In genomic region chr11:122226810-122227379, GRCh38 we compare ENCODE assay signal across 1 cellular context.
TF ChIP-seq lines count a peak whose summit lies in the region.

No MANE protein-coding gene starts in this region.

TF ChIP-seq in IMR-90, 13 proteins besides CTCF, POLR2A, EP300 and RAD21:
- no peak for TF ChIP-seq MXI1 (IDR thresholded peaks at IDR 0.05; ENCODE audit: borderline replicate concordance, low read depth, low read length)
